14 cellular contexts compared by ENCODE assay signal in the genomic region with DNA sequence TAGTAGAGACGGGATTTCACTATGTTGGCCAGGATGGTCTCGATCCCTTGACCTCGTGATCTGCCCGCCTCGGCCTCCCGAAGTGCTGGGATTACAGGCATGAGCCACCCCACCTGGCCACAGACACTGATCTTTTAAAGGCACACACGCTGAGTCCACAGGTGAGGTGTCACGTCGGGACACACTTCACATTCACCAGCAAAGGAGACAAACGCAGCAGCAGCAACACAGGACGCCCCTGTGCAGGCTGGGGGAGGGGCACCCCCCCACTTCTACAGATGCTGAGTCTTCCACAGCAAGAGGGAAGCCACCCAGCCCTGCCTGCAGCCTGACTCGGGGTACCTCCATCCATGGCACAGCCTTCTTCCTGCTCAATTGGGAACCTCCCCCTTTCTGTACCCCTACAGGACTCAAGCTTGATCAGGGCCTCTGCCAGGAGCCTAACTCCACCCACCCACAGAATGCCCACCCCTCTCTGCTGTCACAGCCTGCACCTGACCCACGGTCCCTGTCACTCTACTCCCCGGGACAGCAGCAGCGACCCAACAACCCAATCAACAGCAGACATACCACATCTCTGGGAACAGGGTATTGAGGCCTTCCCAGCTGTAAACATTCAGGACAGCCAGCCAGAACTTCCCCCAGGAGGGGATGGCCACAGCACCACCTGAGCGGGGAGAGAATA.
"Had no signal": no experiment of that assay in that cellular context is flagged by ENCODE, and none has a peak within 500 bp of the region (broad histone marks: within the 10 kb centered on the region; RNA-seq: fewer than 3 reads in every experiment).

No MANE protein-coding gene starts in this region.

- DNase-seq: activated CD4-positive, alpha-beta memory T cell treated with anti-CD3 and anti-CD28 coated beads for 36 hours; foreskin keratinocyte; mammary epithelial cell; mucosa of descending colon; naive thymus-derived CD8-positive, alpha-beta T cell; stimulated activated CD4-positive, alpha-beta T cell treated with anti-CD3 and anti-CD28 coated beads, Interleukin-4, amount 100 ng/mL, for 1 hour; stomach; T-helper 9 cell had no signal

- H3K4me1 ChIP-seq: foreskin keratinocyte, stomach, tibial nerve had no signal

- H3K4me1 Mint-ChIP-seq: activated naive CD4-positive, alpha-beta T cell treated with anti-CD3 and anti-CD28 coated beads, Interleukin-2, amount 50 U/mL, for 24 hours; activated T-helper 17 cell treated with anti-CD3 and anti-CD28 coated beads, Interleukin-2, amount 50 U/mL, for 72 hours had no signal

- FAIRE-seq: endometrium had no signal

- H3K27ac Mint-ChIP-seq: activated CD4-positive, alpha-beta memory T cell treated with anti-CD3 and anti-CD28 coated beads for 36 hours; activated naive CD4-positive, alpha-beta T cell treated with anti-CD3 and anti-CD28 coated beads, Interleukin-2, amount 50 U/mL, for 24 hours; activated T-helper 17 cell treated with anti-CD3 and anti-CD28 coated beads, Interleukin-2, amount 50 U/mL, for 72 hours; dendritic cell treated with granulocyte-macrophage colony-stimulating factor and Interleukin-4, amounts not matched to agents 40 ng/mL and 50 ng/mL, for 4 days; naive thymus-derived CD8-positive, alpha-beta T cell had no signal

- H3K4me3 ChIP-seq: mucosa of descending colon, stomach, tibial nerve had no signal

- H3K9me3 Mint-ChIP-seq: activated CD4-positive, alpha-beta memory T cell treated with anti-CD3 and anti-CD28 coated beads for 36 hours; activated naive CD4-positive, alpha-beta T cell treated with anti-CD3 and anti-CD28 coated beads, Interleukin-2, amount 50 U/mL, for 24 hours; activated T-helper 17 cell treated with anti-CD3 and anti-CD28 coated beads, Interleukin-2, amount 50 U/mL, for 72 hours; dendritic cell treated with granulocyte-macrophage colony-stimulating factor and Interleukin-4, amounts not matched to agents 40 ng/mL and 50 ng/mL, for 4 days; naive thymus-derived CD8-positive, alpha-beta T cell had no signal

- H3K36me3 Mint-ChIP-seq: activated CD4-positive, alpha-beta memory T cell treated with anti-CD3 and anti-CD28 coated beads for 36 hours had no signal

- H3K9me3 ChIP-seq: mucosa of descending colon, stomach, tibial nerve had no signal

- H3K27me3 ChIP-seq: foreskin keratinocyte, stomach, tibial nerve had no signal

- ATAC-seq: activated T-helper 17 cell treated with anti-CD3 and anti-CD28 coated beads, Interleukin-2, amount 50 U/mL, for 72 hours; foreskin keratinocyte; left lobe of liver; mucosa of descending colon; naive thymus-derived CD8-positive, alpha-beta T cell had no signal

- H3K4me3 Mint-ChIP-seq: activated CD4-positive, alpha-beta memory T cell treated with anti-CD3 and anti-CD28 coated beads for 36 hours; activated naive CD4-positive, alpha-beta T cell treated with anti-CD3 and anti-CD28 coated beads, Interleukin-2, amount 50 U/mL, for 24 hours; activated T-helper 17 cell treated with anti-CD3 and anti-CD28 coated beads, Interleukin-2, amount 50 U/mL, for 72 hours; dendritic cell treated with granulocyte-macrophage colony-stimulating factor and Interleukin-4, amounts not matched to agents 40 ng/mL and 50 ng/mL, for 4 days; naive thymus-derived CD8-positive, alpha-beta T cell had no signal

- H3K27ac ChIP-seq: foreskin keratinocyte, stomach, tibial nerve had no signal

- H3K27me3 Mint-ChIP-seq: activated CD4-positive, alpha-beta memory T cell treated with anti-CD3 and anti-CD28 coated beads for 36 hours; activated naive CD4-positive, alpha-beta T cell treated with anti-CD3 and anti-CD28 coated beads, Interleukin-2, amount 50 U/mL, for 24 hours; activated T-helper 17 cell treated with anti-CD3 and anti-CD28 coated beads, Interleukin-2, amount 50 U/mL, for 72 hours; dendritic cell treated with granulocyte-macrophage colony-stimulating factor and Interleukin-4, amounts not matched to agents 40 ng/mL and 50 ng/mL, for 4 days; naive thymus-derived CD8-positive, alpha-beta T cell had no signal
